Comparison of ENCODE assay signal across 16 cellular contexts in genomic region chr3:157370867-157371266, GRCh38.
DNase-seq lines count a peak whose midpoint lies in the region; ATAC-seq and TF ChIP-seq lines count a peak whose summit lies in the region.
"Had no signal": no experiment of that assay in that cellular context is flagged by ENCODE, and none has a peak within 500 bp of the region (broad histone marks: within the 10 kb centered on the region; RNA-seq: fewer than 3 reads in every experiment).

No MANE protein-coding gene starts in this region.

- no peak overlapping the region for H4K91ac ChIP-seq in IMR-90 (ENCODE audit: insufficient read depth, low read depth, low read length)

- H3K4me2 ChIP-seq in IMR-90 (ENCODE audit: low read depth, low read length) = no peak overlapping the region
- H3K4me2 ChIP-seq: GM23338 had no signal

- BruUV-seq in A673 (replicated peaks; lab: Mats Ljungman, UMichigan) (no TSS peak), IMR-90 (replicated peaks; lab: Mats Ljungman, UMichigan) (no TSS peak)

- TF ChIP-seq CTCF in A673 (conservative IDR thresholded peaks at IDR 0.05; ENCODE audit: low read depth, low read length) (no peak), IMR-90 (conservative IDR thresholded peaks at IDR 0.05; ENCODE audit: low read depth, low read length) (no peak)

- H2BK20ac ChIP-seq in IMR-90 (ENCODE audit: low read depth, low read length) = no peak overlapping the region

- H3K4ac ChIP-seq in IMR-90 (ENCODE audit: low read depth, low read length) = no peak overlapping the region

- H3K36me3 ChIP-seq in A673 (ENCODE audit: insufficient read depth, low read length, poor library complexity, severe bottlenecking) = no peaks in the 10 kb centered on the region
- H3K36me3 ChIP-seq in IMR-90 (ENCODE audit: control insufficient read depth, insufficient read depth, low read length) = no peaks in the 10 kb centered on the region
- H3K36me3 ChIP-seq: BE2C had no signal

- intact Hi-C loops in A673 (cut with micrococcal nuclease; ENCODE audit: unreplicated experiment) = no loop called here
- intact Hi-C loops in IMR-90 (cut with micrococcal nuclease) = loop anchor here (5.0 kb wide), 1 partner anchor 46 kb away; no protein-coding TSS in a partner anchor

- H2AK5ac ChIP-seq in IMR-90 (ENCODE audit: low read depth, low read length) = no peak overlapping the region

- peaks cover 6% of the 10 kb centered on the region; the same call in 1 of the 2 replicates for H3K9me1 ChIP-seq in IMR-90 (ENCODE audit: insufficient read depth, low read length)

- H3K23ac ChIP-seq in IMR-90 (ENCODE audit: low read depth, low read length) = no peak overlapping the region

- H2AFZ ChIP-seq in IMR-90 (replicated peaks; ENCODE audit: low read length, poor library complexity) = no peak overlapping the region
- H2AFZ ChIP-seq: GM23338 had no signal

- DNase-seq in A673 (ENCODE audit: low spot score) = peak; percentile 35
- no peak for DNase-seq in IMR-90
- peak; percentile 69 for DNase-seq in fibroblast of gingiva (ENCODE audit: low read depth)
- DNase-seq in iris pigment epithelial cell (ENCODE audit: low read depth) = peak; percentile 30
- no peak for DNase-seq in NCI-H82 treated with DMSO at 0.1 percent for 48 hours (lab: John Stamatoyannopoulos, UW; ENCODE audit: unreplicated experiment)
- no peak for DNase-seq in KBM-7
- DNase-seq in midbrain (lab: John Stamatoyannopoulos, UW) = no peak
- DNase-seq in activated effector memory CD4-positive, alpha-beta T cell treated with anti-CD3 and anti-CD28 coated beads, Interleukin-2, amount 50 U/mL, for 16 hours = no peak
- DNase-seq: 8988T; BE2C; CD4-positive, alpha-beta memory T cell; DMS79; EL; H9 had no signal

- no peak for TF ChIP-seq POLR2A in IMR-90 (IDR thresholded peaks at IDR 0.05; ENCODE audit: low read depth, low read length)

- H3K79me1 ChIP-seq in IMR-90 (ENCODE audit: low read depth in 1 of 2, low read length in 2 of 2) = no peaks in the 10 kb centered on the region

- 0 out of 2 replicates have a peak overlapping the region, but pooled peaks have one; percentile 23 for H3K14ac ChIP-seq in IMR-90 (replicated peaks; ENCODE audit: low read depth, low read length)

- H3K27ac ChIP-seq in A673 (ENCODE audit: low read depth, low read length, poor library complexity, severe bottlenecking) (no peak overlapping the region), IMR-90 (ENCODE audit: insufficient read depth, low read length) (no peak overlapping the region)
- H3K27ac ChIP-seq: C4-2B had no signal

- dilution Hi-C loops in IMR-90 (cut with HindIII; ENCODE audit: low sequenced_read_pairs, unreplicated experiment) = no loop called here

- H3K18ac ChIP-seq in IMR-90 (ENCODE audit: low read depth, low read length) = no peak overlapping the region

- H2AK9ac ChIP-seq in IMR-90 (replicated peaks; ENCODE audit: low read depth, low read length, poor library complexity) = no peak overlapping the region

- CTCF ChIA-PET in A673 (lab: Charles Lee) (no interaction called here), IMR-90 (lab: Yijun Ruan, JAX) (no interaction called here)

- H3K27me3 ChIP-seq in A673 (replicated peaks; ENCODE audit: insufficient read depth, low read depth, low read length, poor library complexity) = peaks cover 7% of the 10 kb centered on the region
- H3K27me3 ChIP-seq in IMR-90 (ENCODE audit: control insufficient read depth, insufficient read depth, low read length) = no peaks in the 10 kb centered on the region
- H3K27me3 ChIP-seq: BE2C had no signal

- no peak overlapping the region for H2BK5ac ChIP-seq in IMR-90 (ENCODE audit: low read depth, low read length, poor library complexity, severe bottlenecking)

- H3K56ac ChIP-seq in IMR-90 (ENCODE audit: extremely low read depth, insufficient read depth, low read length) = no peak overlapping the region

- H3K9me3 ChIP-seq in A673 (ENCODE audit: low read depth, low read length, poor library complexity, severe bottlenecking) (no peaks in the 10 kb centered on the region), IMR-90 (ENCODE audit: control insufficient read depth, insufficient read depth, low read length) (no peaks in the 10 kb centered on the region)
- H3K9me3 ChIP-seq: BE2C had no signal

- H3K9ac ChIP-seq in IMR-90 (ENCODE audit: low read depth, low read length) = no peak overlapping the region

- no peaks in the 10 kb centered on the region for H4K20me1 ChIP-seq in IMR-90 (ENCODE audit: insufficient read depth, low read length)

- H3K4me3 ChIP-seq in A673 (ENCODE audit: low read depth, low read length, poor library complexity, severe bottlenecking) (no peak overlapping the region), IMR-90 (ENCODE audit: insufficient read depth, low read depth, low read length) (no peak overlapping the region)
- H3K4me3 ChIP-seq: GM23338 had no signal

- no CpG with 5 or more reads among the region's 2 CpGs for WGBS in IMR-90 (ENCODE audit: extremely low coverage in 2 of 2, insufficient read length in 1 of 2), 2 experiments

- no peak overlapping the region for H4K8ac ChIP-seq in IMR-90 (ENCODE audit: low read depth in 2 of 2, low read length in 2 of 2)

- peaks cover 26% of the 10 kb centered on the region for H3K4me1 ChIP-seq in A673 (ENCODE audit: insufficient read depth, low read length, poor library complexity, severe bottlenecking)
- H3K4me1 ChIP-seq in IMR-90 (ENCODE audit: control insufficient read depth, insufficient read depth, low read length) = peaks cover 1% of the 10 kb centered on the region
- H3K4me1 ChIP-seq: BE2C had no signal

- peak; percentile 42; the same call in 1 of the 2 replicates for ATAC-seq in IMR-90 (ENCODE audit: low read depth)
- ATAC-seq: GM23338 had no signal

- H2BK15ac ChIP-seq in IMR-90 (ENCODE audit: low read depth, low read length) = no peak overlapping the region

- H2BK120ac ChIP-seq in IMR-90 (ENCODE audit: low read depth, low read length) = no peak overlapping the region

- no peak overlapping the region for H4K5ac ChIP-seq in IMR-90 (ENCODE audit: low read depth, low read length)

- in situ Hi-C loops in IMR-90 (cut with MboI; ENCODE audit: low sequenced_read_pairs) = no loop called here
- in situ Hi-C loops in KBM-7 (cut with MboI; ENCODE audit: low pct_unique_long_range_greater_than_20kb, low sequenced_read_pairs) = no loop called here

- no peak for TF ChIP-seq RAD21 in IMR-90 (IDR thresholded peaks at IDR 0.05; ENCODE audit: low read length)

- POLR2A ChIA-PET in A673 (lab: Charles Lee; ENCODE audit: low non-redundant PET) = no interaction called here
- POLR2A ChIA-PET in IMR-90 (lab: Charles Lee; ENCODE audit: unreplicated experiment) = no interaction called here

TF ChIP-seq in IMR-90, 13 proteins besides CTCF, POLR2A, EP300 and RAD21:
- TF ChIP-seq RCOR1 (IDR thresholded peaks at IDR 0.05; ENCODE audit: insufficient replicate concordance, low read length) = no peak
- no peak for TF ChIP-seq MAZ (IDR thresholded peaks at IDR 0.05; ENCODE audit: borderline replicate concordance, low read depth, low read length)
- TF ChIP-seq CEBPB (IDR thresholded peaks at IDR 0.05; ENCODE audit: low read depth, low read length) = peak; percentile 51; the same call in 1 of the 2 replicates
- TF ChIP-seq FOS (IDR thresholded peaks at IDR 0.05; ENCODE audit: low read depth, low read length) = no peak
- no peak for TF ChIP-seq MAFK (IDR thresholded peaks at IDR 0.05; ENCODE audit: low read depth, low read length)

Comparison
In these comparisons a context has a peak if more than half of its experiments do, and no peak if none do; other contexts are left out.
1. DNase-seq: peak in A673 (single experiment), fibroblast of gingiva (single experiment) and iris pigment epithelial cell (single experiment); none in IMR-90 (single experiment), NCI-H82 treated with DMSO at 0.1 percent for 48 hours (single experiment), KBM-7 (single experiment), midbrain (single experiment) and activated effector memory CD4-positive, alpha-beta T cell treated with anti-CD3 and anti-CD28 coated beads, Interleukin-2, amount 50 U/mL, for 16 hours (single experiment).